In the genomic region with DNA sequence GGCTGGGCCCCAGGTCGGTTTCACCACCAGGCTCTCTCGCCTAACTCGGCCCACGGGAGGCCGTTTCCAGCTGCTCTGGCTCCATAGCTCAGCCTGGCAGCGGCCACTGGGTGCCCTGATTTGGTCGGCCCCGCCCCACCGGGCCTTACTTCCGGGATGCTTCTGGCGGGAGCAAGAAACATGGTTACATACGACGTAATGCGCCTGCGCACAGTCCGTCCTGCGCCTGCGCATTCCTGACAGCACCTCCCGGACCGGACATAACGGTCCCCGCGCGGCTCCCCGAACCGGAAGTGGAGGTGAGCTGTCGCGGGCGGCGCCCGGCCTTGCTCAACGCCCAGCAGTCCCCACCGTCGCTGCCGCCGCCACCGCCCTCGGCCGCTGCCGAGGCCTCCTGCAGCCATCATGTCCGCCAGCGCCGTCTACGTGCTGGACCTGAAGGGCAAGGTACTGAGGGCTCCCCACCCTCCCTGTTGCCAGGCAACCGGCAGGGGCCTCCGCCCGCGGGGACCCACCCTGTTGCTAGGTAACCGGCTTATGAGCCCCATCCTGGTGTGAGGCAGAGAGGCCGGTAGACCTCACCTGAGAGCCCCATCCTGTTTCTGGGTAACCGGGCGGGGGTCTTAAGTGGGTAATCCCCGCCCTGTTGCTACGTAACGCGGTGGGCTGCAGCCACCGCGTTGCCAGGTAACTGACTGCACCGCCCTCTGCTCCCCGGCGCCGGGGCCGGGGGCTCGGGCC, we compare ENCODE assay signal across 7 cellular contexts.
A peak's percentile ranks its signal among the peaks of the same experiment; 100 is the strongest.
DNase-seq lines count a peak whose midpoint lies in the region; ATAC-seq, FAIRE-seq and TF ChIP-seq lines count a peak whose summit lies in the region.

A gene (plus strand): TSS at position 290 of the 741 bp plus-strand sequence. CDS start 116 bp downstream, at position 406.

- peak within 1 kb of the TSS; percentile 94 for H3K4me3 ChIP-seq in retinal pigment epithelial cell (ENCODE audit: low read length)

- no peak for TF ChIP-seq CTCF in retinal pigment epithelial cell (conservative IDR thresholded peaks at IDR 0.05; ENCODE audit: low read depth, low read length)

- FAIRE-seq in GM18507 (lab: Jason Lieb, UNC): peak; percentile 93

- ATAC-seq in HG02981 (IDR thresholded peaks at IDR 0.05; ENCODE audit: unreplicated experiment): peak; percentile 82

- peak; percentile 99 for DNase-seq in GM18507 (ENCODE audit: extremely low spot score, insufficient read length, low read depth)
- peak; percentile 88 for DNase-seq in NCI-H2029 treated with DMSO at 0.1 percent for 48 hours (lab: John Stamatoyannopoulos, UW)
- DNase-seq in T-helper 9 cell: peak; percentile 97
- DNase-seq in astrocyte of the hippocampus (ENCODE audit: low read depth, low spot score): peak; percentile 99
- DNase-seq in hippocampal formation (lab: John Stamatoyannopoulos, UW): peak; percentile 85 to 95
- peak; percentile 89 for DNase-seq in retinal pigment epithelial cell (ENCODE audit: low read depth)

Comparison
In these comparisons a context has a peak if more than half of its experiments do, and no peak if none do; other contexts are left out.
1. Peak in every context shown above with its lines: DNase-seq, ATAC-seq and H3K4me3 ChIP-seq.